8 cellular contexts compared by ENCODE assay signal in genomic region chr4:75673959-75674328, GRCh38. TPM values are rescaled to one million over a fixed set of nuclear protein-coding genes. Genes with fewer than 3 reads are reported as not detected.
A peak's percentile ranks its signal among the peaks of the same experiment; 100 is the strongest.
DNase-seq lines count a peak whose midpoint lies in the region; TF ChIP-seq lines count a peak whose summit lies in the region.

No MANE protein-coding gene starts in this region.

- no peak for TF ChIP-seq EP300 in stomach (IDR thresholded peaks at IDR 0.05)

- H3K4me1 ChIP-seq in stomach = peaks cover 7 to 41% (median 33%) of the 10 kb centered on the region in 4 donors

- peak overlapping the region; percentile 82 to 98 (median 93) for H3K4me3 ChIP-seq in stomach

- no peaks in the 10 kb centered on the region for H3K27me3 Mint-ChIP-seq in activated T-helper 2 cell treated with anti-CD3 and anti-CD28 coated beads, Interferon-gamma antibody, Interleukin-2, Interleukin-4, amounts not matched to agents 10 μg/mL and 5 μg/mL and 100 μg/mL, durations not matched to agents 14 hours and 24 hours and 36 hours (ENCODE audit: low read depth)
- H3K27me3 Mint-ChIP-seq in immature natural killer cell (ENCODE audit: low read depth in 3 of 3) = peaks cover 13 to 18% (median 17%) of the 10 kb centered on the region in 3 donors

- TF ChIP-seq CTCF in stomach (IDR thresholded peaks at IDR 0.05) = no peak

- H3K27ac ChIP-seq in stomach = peak overlapping the region; percentile 82 to 100 (median 98)

- intact Hi-C loops in activated T-helper 2 cell treated with anti-CD3 and anti-CD28 coated beads, Interferon-gamma antibody, Interleukin-2, Interleukin-4, amounts not matched to agents 10 μg/mL and 5 μg/mL and 100 μg/mL, durations not matched to agents 14 hours and 24 hours and 36 hours (cut with micrococcal nuclease) = loop anchor here (1.0 to 5.0 kb wide), 7 partner anchors 19 to 1403 kb away; partner anchors contain the start of genes CCNI, CDKL2, NUP54 and RCHY1
- intact Hi-C loops in stomach (cut with DNase I; ENCODE audit: low total_unique reads) = loop anchor here (10.0 kb wide), 1 partner anchor 51 kb away; the partner anchor contains the start of gene USO1

- peaks cover 34% of the 10 kb centered on the region for H3K4me1 Mint-ChIP-seq in activated T-helper 2 cell treated with anti-CD3 and anti-CD28 coated beads, Interferon-gamma antibody, Interleukin-2, Interleukin-4, amounts not matched to agents 10 μg/mL and 5 μg/mL and 100 μg/mL, durations not matched to agents 14 hours and 24 hours and 36 hours (ENCODE audit: low read depth)
- peaks cover 38 to 46% of the 10 kb centered on the region in 2 donors for H3K4me1 Mint-ChIP-seq in immature natural killer cell

- 16 to 34% (median 18%) methylated on average over 5 of the region's 5 CpGs for WGBS in stomach, 5 donors

- DNase-seq in DMS53 treated with DMSO at 0.1 percent for 48 hours (lab: John Stamatoyannopoulos, UW; ENCODE audit: unreplicated experiment) (peak; percentile 43), DMS53 (lab: John Stamatoyannopoulos, UW) (no peak), immature natural killer cell (no peak), stomach (no peak), SIG-M5 treated with dmso at 0.1 percent for 504 hours (lab: John Stamatoyannopoulos, UW; ENCODE audit: unreplicated experiment) (no peak), germinal center (ENCODE audit: low spot score) (no peak), GF-D8 (lab: John Stamatoyannopoulos, UW) (no peak)
- DNase-seq in activated T-helper 2 cell treated with anti-CD3 and anti-CD28 coated beads, Interferon-gamma antibody, Interleukin-2, Interleukin-4, amounts not matched to agents 10 μg/mL and 5 μg/mL and 100 μg/mL, durations not matched to agents 14 hours and 24 hours and 36 hours (ENCODE audit: low spot score) = no peak

- no peaks in the 10 kb centered on the region for H3K9me3 ChIP-seq in stomach

- peak overlapping the region; percentile 99 for H3K4me3 Mint-ChIP-seq in activated T-helper 2 cell treated with anti-CD3 and anti-CD28 coated beads, Interferon-gamma antibody, Interleukin-2, Interleukin-4, amounts not matched to agents 10 μg/mL and 5 μg/mL and 100 μg/mL, durations not matched to agents 14 hours and 24 hours and 36 hours (ENCODE audit: low read depth)
- peak overlapping the region; percentile 94 to 99 (median 98) for H3K4me3 Mint-ChIP-seq in immature natural killer cell

- H3K9me3 Mint-ChIP-seq in activated T-helper 2 cell treated with anti-CD3 and anti-CD28 coated beads, Interferon-gamma antibody, Interleukin-2, Interleukin-4, amounts not matched to agents 10 μg/mL and 5 μg/mL and 100 μg/mL, durations not matched to agents 14 hours and 24 hours and 36 hours = no peaks in the 10 kb centered on the region
- H3K9me3 Mint-ChIP-seq in immature natural killer cell = no peaks in the 10 kb centered on the region

- no peaks in the 10 kb centered on the region for H3K27me3 ChIP-seq in stomach

- H3K27ac Mint-ChIP-seq in activated T-helper 2 cell treated with anti-CD3 and anti-CD28 coated beads, Interferon-gamma antibody, Interleukin-2, Interleukin-4, amounts not matched to agents 10 μg/mL and 5 μg/mL and 100 μg/mL, durations not matched to agents 14 hours and 24 hours and 36 hours = peak overlapping the region; percentile 99
- H3K27ac Mint-ChIP-seq in immature natural killer cell = peak overlapping the region; percentile 98 to 99 (median 98)

- no peak for TF ChIP-seq POLR2A in stomach (IDR thresholded peaks at IDR 0.05)

- H3K36me3 Mint-ChIP-seq in activated T-helper 2 cell treated with anti-CD3 and anti-CD28 coated beads, Interferon-gamma antibody, Interleukin-2, Interleukin-4, amounts not matched to agents 10 μg/mL and 5 μg/mL and 100 μg/mL, durations not matched to agents 14 hours and 24 hours and 36 hours (ENCODE audit: low read depth) = peaks cover 16% of the 10 kb centered on the region
- no peaks in the 10 kb centered on the region for H3K36me3 Mint-ChIP-seq in immature natural killer cell

- no peaks in the 10 kb centered on the region for H3K36me3 ChIP-seq in stomach

RNA-seq across cellular contexts. Expression of gene G3BP2, which starts 0.7 kb away (rescaled TPM):
- total RNA-seq in activated T-helper 2 cell treated with anti-CD3 and anti-CD28 coated beads, Interferon-gamma antibody, Interleukin-2, Interleukin-4, amounts not matched to agents 10 μg/mL and 5 μg/mL and 100 μg/mL, durations not matched to agents 14 hours and 24 hours and 36 hours = 143 and 156 TPM in 2 replicates
- polyA plus RNA-seq in immature natural killer cell (100 to 1,000 TPM in 1 of 3 donors, 10 to 100 TPM in 2; 85.3 to 121 (median 99.6) TPM), stomach (10 to 100 TPM; 15.2 to 42.2 (median 30.6) TPM)
- total RNA-seq in stomach = 100 to 1,000 TPM in 1 of 5 donors, 10 to 100 TPM in 4; 24.5 to 183 (median 50.1) TPM

RNA-seq across cellular contexts. Expression of gene CDKL2, which starts 43.6 kb away (rescaled TPM):
- total RNA-seq in activated T-helper 2 cell treated with anti-CD3 and anti-CD28 coated beads, Interferon-gamma antibody, Interleukin-2, Interleukin-4, amounts not matched to agents 10 μg/mL and 5 μg/mL and 100 μg/mL, durations not matched to agents 14 hours and 24 hours and 36 hours = 0.23 and 0.57 TPM in 2 replicates
- under 1 TPM in 1 of 3 donors, not detected in 2; 0.08 TPM for polyA plus RNA-seq in immature natural killer cell
- total RNA-seq in stomach = 10 to 100 TPM in 1 of 5 donors, 1 to 10 TPM in 1, under 1 TPM in 1, not detected in 2; 0.58 to 11.6 (median 1.5) TPM
- under 1 TPM; 0.19 to 0.46 (median 0.25) TPM for polyA plus RNA-seq in stomach

RNA-seq across cellular contexts. Expression of gene USO1, which starts 50.4 kb away (rescaled TPM):
- total RNA-seq in activated T-helper 2 cell treated with anti-CD3 and anti-CD28 coated beads, Interferon-gamma antibody, Interleukin-2, Interleukin-4, amounts not matched to agents 10 μg/mL and 5 μg/mL and 100 μg/mL, durations not matched to agents 14 hours and 24 hours and 36 hours = 57.4 and 59.0 TPM in 2 replicates
- polyA plus RNA-seq in immature natural killer cell = 10 to 100 TPM; 29.0 to 46.4 (median 36.8) TPM
- total RNA-seq in stomach = 100 to 1,000 TPM in 3 of 5 donors, 10 to 100 TPM in 2; 20.6 to 120 (median 104) TPM
- 10 to 100 TPM; 23.0 to 31.3 (median 23.6) TPM for polyA plus RNA-seq in stomach
